Comparison of ENCODE assay signal across 8 cellular contexts in the genomic region with DNA sequence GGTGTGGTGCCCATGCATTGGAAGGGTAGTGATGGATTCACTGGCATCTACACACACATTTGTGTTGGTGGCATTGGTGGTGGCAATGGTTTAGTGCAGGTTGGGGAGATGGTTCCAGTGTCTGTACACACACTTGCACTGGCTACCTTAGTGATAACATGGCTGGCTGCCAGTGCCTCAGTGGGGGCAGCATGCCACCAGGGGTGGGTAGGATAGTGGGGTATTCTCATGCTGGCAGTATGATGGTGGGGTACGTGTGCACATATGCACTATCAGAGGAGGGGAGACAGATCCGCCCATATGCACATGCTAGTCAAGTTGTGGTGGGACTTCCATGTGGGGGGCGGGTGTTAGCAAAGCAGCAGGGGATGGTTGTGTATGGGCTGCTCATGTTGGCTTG. TPM values are rescaled to one million over a fixed set of nuclear protein-coding genes. Genes with fewer than 3 reads are reported as not detected.
"Had no signal": no experiment of that assay in that cellular context is flagged by ENCODE, and none has a peak within 500 bp of the region (broad histone marks: within the 10 kb centered on the region; RNA-seq: fewer than 3 reads in every experiment).

No MANE protein-coding gene starts in this region.

- H3K4me2 ChIP-seq: GM23338 had no signal

- ATAC-seq: GM23338, K562 had no signal

- H2AFZ ChIP-seq: GM23338 had no signal

- DNase-seq: H9, HCEC 1CT, IMR-90, KG1 had no signal

- H3K4me3 ChIP-seq: GM23338, K562 had no signal

RNA-seq across cellular contexts. Expression of a gene that starts 7.1 kb away (rescaled TPM):
- total RNA-seq: GM23338, H1, H9, HT-29, IMR-90, K562 had no signal
- polyA plus RNA-seq: GM23338, H1, IMR-90, K562 had no signal

RNA-seq across cellular contexts. Expression of a gene that starts 15.8 kb away (rescaled TPM):
- total RNA-seq: GM23338, H1, H9, HT-29, IMR-90, K562 had no signal
- polyA plus RNA-seq: GM23338, H1, IMR-90, K562 had no signal

RNA-seq across cellular contexts. Expression of a gene that starts 33.9 kb away (rescaled TPM):
- total RNA-seq: GM23338, H1, H9, HT-29, IMR-90, K562 had no signal
- polyA plus RNA-seq: GM23338, H1, IMR-90, K562 had no signal

RNA-seq across cellular contexts. Expression of a gene that starts 38.0 kb away (rescaled TPM):
- total RNA-seq: GM23338, H1, H9, HT-29, IMR-90, K562 had no signal
- polyA plus RNA-seq: GM23338, H1, IMR-90, K562 had no signal

RNA-seq across cellular contexts. Expression of a gene that starts 46.3 kb away (rescaled TPM):
- total RNA-seq: GM23338, H1, H9, HT-29, IMR-90, K562 had no signal
- polyA plus RNA-seq: GM23338, H1, IMR-90, K562 had no signal
